In genomic region chr9:125125523-125125922, GRCh38 we compare ENCODE assay signal across 9 cellular contexts. TPM values are rescaled to one million over a fixed set of nuclear protein-coding genes. Genes with fewer than 3 reads are reported as not detected.
DNase-seq lines count a peak whose midpoint lies in the region; ATAC-seq and FAIRE-seq lines count a peak whose summit lies in the region.
"Had no signal": no experiment of that assay in that cellular context is flagged by ENCODE, and none has a peak within 500 bp of the region (broad histone marks: within the 10 kb centered on the region; RNA-seq: fewer than 3 reads in every experiment).

No MANE protein-coding gene starts in this region.

- H3K9ac ChIP-seq in adipocyte (ENCODE audit: low read length): peak overlapping the region; percentile 13

- H3K36me3 ChIP-seq in adipocyte (ENCODE audit: control insufficient read depth, insufficient read depth, low read length, severe bottlenecking) (no peaks in the 10 kb centered on the region), small intestine (ENCODE audit: control insufficient read depth in 2 of 2, insufficient read depth in 2 of 2, low read length in 2 of 2) (no peaks in the 10 kb centered on the region)

- H3K4me1 Mint-ChIP-seq in stimulated activated naive CD8-positive, alpha-beta T cell treated with anti-CD3 and anti-CD28 coated beads, Interleukin-15, Interleukin-2, amounts not matched to agents 100 ng/mL and 50 ng/mL, for 24 hours (ENCODE audit: low read depth): peaks cover 35% of the 10 kb centered on the region
- peaks cover 38% of the 10 kb centered on the region for H3K4me1 Mint-ChIP-seq in stimulated activated naive CD8-positive, alpha-beta T cell treated with anti-CD3 and anti-CD28 coated beads, Interleukin-15, amount 100 ng/mL, for 72 hours
- H3K4me1 Mint-ChIP-seq in naive B cell: peaks cover 11 to 33% (median 31%) of the 10 kb centered on the region in 3 donors

- no peak for FAIRE-seq in small intestine (lab: Jason Lieb, UNC)

- H3K9me3 Mint-ChIP-seq in stimulated activated naive CD8-positive, alpha-beta T cell treated with anti-CD3 and anti-CD28 coated beads, Interleukin-15, Interleukin-2, amounts not matched to agents 100 ng/mL and 50 ng/mL, for 24 hours: no peaks in the 10 kb centered on the region
- no peaks in the 10 kb centered on the region for H3K9me3 Mint-ChIP-seq in stimulated activated naive CD8-positive, alpha-beta T cell treated with anti-CD3 and anti-CD28 coated beads, Interleukin-15, amount 100 ng/mL, for 72 hours
- H3K9me3 Mint-ChIP-seq in naive B cell: no peaks in the 10 kb centered on the region

- H3K4me3 Mint-ChIP-seq in stimulated activated naive CD8-positive, alpha-beta T cell treated with anti-CD3 and anti-CD28 coated beads, Interleukin-15, Interleukin-2, amounts not matched to agents 100 ng/mL and 50 ng/mL, for 24 hours: peak overlapping the region; percentile 59
- H3K4me3 Mint-ChIP-seq in stimulated activated naive CD8-positive, alpha-beta T cell treated with anti-CD3 and anti-CD28 coated beads, Interleukin-15, amount 100 ng/mL, for 72 hours: peak overlapping the region in 1 of 2 donors; percentile 58
- H3K4me3 Mint-ChIP-seq in naive B cell: peak overlapping the region in 1 of 8 donors; percentile 62

- no peak for ATAC-seq in stimulated activated naive CD8-positive, alpha-beta T cell treated with anti-CD3 and anti-CD28 coated beads, Interleukin-15, amount 100 ng/mL, for 72 hours
- ATAC-seq in naive B cell (ENCODE audit: low read depth in 2 of 2): no peak
- no peak for ATAC-seq in GM21576 (IDR thresholded peaks at IDR 0.05; ENCODE audit: unreplicated experiment)

- no peaks in the 10 kb centered on the region for H3K27me3 ChIP-seq in adipocyte (replicated peaks; ENCODE audit: control insufficient read depth, insufficient read depth, low read length)
- no peaks in the 10 kb centered on the region for H3K27me3 ChIP-seq in small intestine (ENCODE audit: control insufficient read depth in 2 of 2, insufficient read depth in 2 of 2, low read length in 2 of 2)

- peaks cover 6% of the 10 kb centered on the region for H3K36me3 Mint-ChIP-seq in stimulated activated naive CD8-positive, alpha-beta T cell treated with anti-CD3 and anti-CD28 coated beads, Interleukin-15, Interleukin-2, amounts not matched to agents 100 ng/mL and 50 ng/mL, for 24 hours (ENCODE audit: low read depth)
- H3K36me3 Mint-ChIP-seq in naive B cell: peaks cover 0 to 9% of the 10 kb centered on the region in 2 donors

- H3K4me3 ChIP-seq in adipocyte (ENCODE audit: low read length): peak overlapping the region; percentile 50
- no peak overlapping the region for H3K4me3 ChIP-seq in small intestine (ENCODE audit: low read depth in 1 of 2, low read length in 2 of 2)

- no peak for DNase-seq in stimulated activated naive CD8-positive, alpha-beta T cell treated with anti-CD3 and anti-CD28 coated beads, Interleukin-15, amount 100 ng/mL, for 72 hours
- DNase-seq in adipocyte (ENCODE audit: low read depth) (no peak), naive B cell (no peak), small intestine (no peak), pons (ENCODE audit: low spot score) (no peak), amygdala (lab: John Stamatoyannopoulos, UW) (no peak)
- DNase-seq: Calu3 had no signal

- H3K27me3 Mint-ChIP-seq in stimulated activated naive CD8-positive, alpha-beta T cell treated with anti-CD3 and anti-CD28 coated beads, Interleukin-15, Interleukin-2, amounts not matched to agents 100 ng/mL and 50 ng/mL, for 24 hours: no peaks in the 10 kb centered on the region
- no peaks in the 10 kb centered on the region for H3K27me3 Mint-ChIP-seq in stimulated activated naive CD8-positive, alpha-beta T cell treated with anti-CD3 and anti-CD28 coated beads, Interleukin-15, amount 100 ng/mL, for 72 hours
- H3K27me3 Mint-ChIP-seq in naive B cell: no peaks in the 10 kb centered on the region

- peak overlapping the region; percentile 96 for H3K27ac Mint-ChIP-seq in stimulated activated naive CD8-positive, alpha-beta T cell treated with anti-CD3 and anti-CD28 coated beads, Interleukin-15, Interleukin-2, amounts not matched to agents 100 ng/mL and 50 ng/mL, for 24 hours
- H3K27ac Mint-ChIP-seq in stimulated activated naive CD8-positive, alpha-beta T cell treated with anti-CD3 and anti-CD28 coated beads, Interleukin-15, amount 100 ng/mL, for 72 hours: peak overlapping the region in 1 of 2 donors; percentile 98
- peak overlapping the region; percentile 77 to 95 (median 89) for H3K27ac Mint-ChIP-seq in naive B cell

- H3K9me3 ChIP-seq in adipocyte (ENCODE audit: control insufficient read depth, low read length): no peaks in the 10 kb centered on the region
- no peaks in the 10 kb centered on the region for H3K9me3 ChIP-seq in small intestine (ENCODE audit: control insufficient read depth, low read depth)

- peak overlapping the region in 1 of 2 donors; percentile 35 for H3K27ac ChIP-seq in small intestine (ENCODE audit: low read depth in 1 of 2, low read length in 1 of 2)

- H3K4me1 ChIP-seq in adipocyte (ENCODE audit: control insufficient read depth, insufficient read depth, low read length) (peaks cover 16% of the 10 kb centered on the region), small intestine (ENCODE audit: control insufficient read depth in 2 of 2, insufficient read depth in 1 of 2, low read depth in 1 of 2, low read length in 1 of 2) (no peaks in the 10 kb centered on the region)

- 67 to 96% (median 90%) methylated on average over 7 of the region's 7 CpGs for WGBS in small intestine, 3 donors

RNA-seq across cellular contexts. Expression of gene SCAI, which starts 17.8 kb away (rescaled TPM):
- polyA plus RNA-seq in naive B cell (ENCODE audit: low read depth in 6 of 6) (1 to 10 TPM; 1.8 to 8.3 (median 2.7) TPM), small intestine (1 to 10 TPM in 1 of 3 donors, under 1 TPM in 2; under 0.01 to 1.2 (median 0.22) TPM)
